In genomic region chr4:84782517-84782916, GRCh38 we compare ENCODE assay signal across 27 cellular contexts.
"Had no signal": no experiment of that assay in that cellular context is flagged by ENCODE, and none has a peak within 500 bp of the region (broad histone marks: within the 10 kb centered on the region; RNA-seq: fewer than 3 reads in every experiment).

No MANE protein-coding gene starts in this region.

- DNase-seq: colonic mucosa; cortex of kidney; dermis blood vessel endothelial cell; dorsolateral prefrontal cortex; effector CD4-positive, alpha-beta T cell; effector CD8-positive, alpha-beta T cell; effector memory CD4-positive, alpha-beta T cell; effector memory CD8-positive, alpha-beta T cell; endodermal cell; erythroblast; esophagus squamous epithelium; foreskin fibroblast; foreskin keratinocyte; foreskin melanocyte; gastrocnemius medialis; glutamatergic neuron; head of caudate nucleus; heart left ventricle; heart right ventricle had no signal

- H3K4me1 ChIP-seq: colonic mucosa, esophagus squamous epithelium, foreskin keratinocyte, gastrocnemius medialis, gastroesophageal sphincter, heart left ventricle, heart right ventricle had no signal

- H3K27ac ChIP-seq: colonic mucosa, coronary artery, dorsolateral prefrontal cortex, epithelial cell of prostate, esophagus muscularis mucosa, esophagus squamous epithelium, foreskin keratinocyte, gastrocnemius medialis, gastroesophageal sphincter, heart left ventricle, heart right ventricle had no signal

- H3K27me3 Mint-ChIP-seq: dendritic cell treated with granulocyte-macrophage colony-stimulating factor and Interleukin-4, amounts not matched to agents 40 ng/mL and 50 ng/mL, for 4 days; effector memory CD8-positive, alpha-beta T cell had no signal

- H3K27ac Mint-ChIP-seq: dendritic cell treated with granulocyte-macrophage colony-stimulating factor and Interleukin-4, amounts not matched to agents 40 ng/mL and 50 ng/mL, for 4 days; effector memory CD8-positive, alpha-beta T cell; endodermal cell had no signal

- FAIRE-seq: colon, frontal cortex had no signal

- H3K27me3 ChIP-seq: colonic mucosa, dorsolateral prefrontal cortex, esophagus muscularis mucosa, esophagus squamous epithelium, foreskin keratinocyte, gastrocnemius medialis, gastroesophageal sphincter, heart left ventricle, heart right ventricle had no signal

- H3K9me3 Mint-ChIP-seq: dendritic cell treated with granulocyte-macrophage colony-stimulating factor and Interleukin-4, amounts not matched to agents 40 ng/mL and 50 ng/mL, for 4 days; effector memory CD8-positive, alpha-beta T cell; endodermal cell had no signal

- H3K4me3 Mint-ChIP-seq: dendritic cell treated with granulocyte-macrophage colony-stimulating factor and Interleukin-4, amounts not matched to agents 40 ng/mL and 50 ng/mL, for 4 days; effector memory CD8-positive, alpha-beta T cell; endodermal cell had no signal

- H3K9me3 ChIP-seq: colonic mucosa, esophagus muscularis mucosa, esophagus squamous epithelium, gastrocnemius medialis, gastroesophageal sphincter, heart left ventricle, heart right ventricle had no signal

- H3K4me3 ChIP-seq: colonic mucosa, coronary artery, dorsolateral prefrontal cortex, esophagus muscularis mucosa, esophagus squamous epithelium, gastrocnemius medialis, gastroesophageal sphincter, heart left ventricle, heart right ventricle had no signal

- H3K36me3 ChIP-seq: colonic mucosa had no signal

- ATAC-seq: effector memory CD8-positive, alpha-beta T cell; esophagus mucosa; foreskin keratinocyte; gastrocnemius medialis; gastroesophageal sphincter; heart left ventricle; heart right ventricle had no signal
